Comparison of ENCODE assay signal across 12 cellular contexts in the genomic region with DNA sequence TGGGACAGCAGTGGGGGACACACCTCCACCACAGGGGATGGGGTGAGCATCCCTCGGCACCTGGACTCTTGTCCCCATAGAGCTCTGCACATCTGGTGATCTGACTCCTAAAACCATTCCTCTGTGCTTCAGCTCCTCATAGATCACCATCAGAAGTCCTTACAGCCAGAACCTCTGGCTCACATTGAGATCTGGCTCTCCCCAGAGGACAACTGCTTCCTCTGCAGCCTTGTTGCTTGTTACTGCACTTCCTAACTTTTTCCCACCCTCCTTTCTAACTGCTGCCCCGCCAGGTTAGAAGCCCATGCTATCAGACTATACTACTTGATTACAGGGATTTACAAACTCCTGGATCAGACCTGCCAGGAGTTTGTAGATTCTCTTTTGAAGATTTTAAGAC.
DNase-seq lines count a peak whose midpoint lies in the region; ATAC-seq and TF ChIP-seq lines count a peak whose summit lies in the region.
"Had no signal": no experiment of that assay in that cellular context is flagged by ENCODE, and none has a peak within 500 bp of the region (broad histone marks: within the 10 kb centered on the region; RNA-seq: fewer than 3 reads in every experiment).

No MANE protein-coding gene starts in this region.

- H3K4me3 ChIP-seq in fibroblast of the aortic adventitia (ENCODE audit: low read depth, low read length) (no peak overlapping the region), thoracic aorta (no peak overlapping the region)
- H3K4me3 ChIP-seq: esophagus muscularis mucosa had no signal

- H3K27ac ChIP-seq in thoracic aorta, result no peak overlapping the region
- H3K27ac ChIP-seq: esophagus muscularis mucosa had no signal

- H3K9me3 ChIP-seq in thoracic aorta, result no peaks in the 10 kb centered on the region
- H3K9me3 ChIP-seq: esophagus muscularis mucosa had no signal

- no peaks in the 10 kb centered on the region for H3K27me3 ChIP-seq in thoracic aorta (replicated peaks; ENCODE audit: insufficient read depth)
- H3K27me3 ChIP-seq: esophagus muscularis mucosa had no signal

- peak; percentile 10 for DNase-seq in NCI-H748 (lab: John Stamatoyannopoulos, UW; ENCODE audit: unreplicated experiment)
- DNase-seq in NCI-H748 treated with DMSO at 0.1 percent for 48 hours (lab: John Stamatoyannopoulos, UW), result no peak
- DNase-seq in RPMI8226, result peak; percentile 13
- peak; percentile 76 for DNase-seq in fibroblast of the aortic adventitia (ENCODE audit: low read depth)
- no peak for DNase-seq in thoracic aorta (ENCODE audit: low spot score)
- no peak for DNase-seq in NCI-H2171 (lab: John Stamatoyannopoulos, UW)
- DNase-seq in NCI-H187 (lab: John Stamatoyannopoulos, UW), result no peak
- DNase-seq: activated T-cell treated with anti-CD3 and anti-CD28 coated beads, Interleukin-2, amount 50 U/mL, for 4 hours; CD8-positive, alpha-beta T cell; occipital lobe had no signal

- no peaks in the 10 kb centered on the region for H3K4me1 ChIP-seq in thoracic aorta (ENCODE audit: control insufficient read depth in 1 of 2, low read depth in 2 of 2)
- H3K4me1 ChIP-seq: esophagus muscularis mucosa had no signal

- TF ChIP-seq CTCF in fibroblast of the aortic adventitia (IDR thresholded peaks at IDR 0.05; ENCODE audit: insufficient read depth, low read length), result peak; percentile 72
- TF ChIP-seq CTCF in thoracic aorta (IDR thresholded peaks at IDR 0.05), result peak; percentile 22

- no peaks in the 10 kb centered on the region for H3K36me3 ChIP-seq in thoracic aorta

- ATAC-seq in thoracic aorta (ENCODE audit: insufficient number of reproducible peaks, low FRiP score, low read depth) (no peak), HG03280 (IDR thresholded peaks at IDR 0.05; ENCODE audit: unreplicated experiment) (no peak)
- ATAC-seq: activated T-cell treated with anti-CD3 and anti-CD28 coated beads, Interleukin-2, amount 50 U/mL, for 4 hours; CD8-positive, alpha-beta T cell had no signal

Comparison
In these comparisons a context has a peak if more than half of its experiments do, and no peak if none do; other contexts are left out.
1. DNase-seq: peak in NCI-H748 (single experiment), RPMI8226 (single experiment) and fibroblast of the aortic adventitia (single experiment); none in NCI-H748 treated with DMSO at 0.1 percent for 48 hours (single experiment), thoracic aorta (single experiment), NCI-H2171 (single experiment) and NCI-H187 (0 of 2).